Comparison of ENCODE assay signal across 1 cellular context in the genomic region with DNA sequence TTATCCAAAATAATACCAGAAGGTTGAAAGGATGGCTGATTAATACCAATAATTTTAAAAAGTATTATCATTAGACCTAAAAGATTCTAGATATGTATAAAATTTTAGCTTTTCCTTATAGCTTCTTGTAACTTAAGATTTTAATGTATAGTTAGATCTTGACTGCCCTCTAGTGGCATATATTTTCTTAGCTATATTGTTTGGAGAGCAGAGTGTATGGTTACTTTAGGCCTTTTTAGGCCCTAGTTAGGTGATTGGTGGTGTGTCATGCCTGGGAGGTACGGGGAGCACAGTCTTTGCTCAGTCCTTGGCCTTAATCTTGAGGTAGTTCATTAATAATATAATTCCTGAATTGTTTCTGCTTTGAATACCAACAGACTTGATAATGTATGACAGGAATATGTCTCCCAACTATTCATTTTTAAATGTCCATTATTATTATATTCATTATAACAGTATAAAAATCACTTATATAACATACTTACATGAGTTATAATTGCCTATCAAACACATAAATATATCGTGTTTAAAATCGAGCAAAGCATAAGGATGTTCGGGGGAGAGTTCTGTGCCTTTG.
TF ChIP-seq lines count a peak whose summit lies in the region.

No MANE protein-coding gene starts in this region.

TF ChIP-seq in IMR-90, 13 proteins besides CTCF, POLR2A, EP300 and RAD21 (continued from another document):
- TF ChIP-seq SMC3 (IDR thresholded peaks at IDR 0.05; ENCODE audit: low read depth, low read length), result no peak
- no peak for TF ChIP-seq CHD1 (IDR thresholded peaks at IDR 0.05; ENCODE audit: low read depth, low read length)
- no peak for TF ChIP-seq RCOR1 (IDR thresholded peaks at IDR 0.05; ENCODE audit: insufficient replicate concordance, low read length)
- no peak for TF ChIP-seq CEBPB (IDR thresholded peaks at IDR 0.05; ENCODE audit: low read depth, low read length)
- TF ChIP-seq, protein P1, sequence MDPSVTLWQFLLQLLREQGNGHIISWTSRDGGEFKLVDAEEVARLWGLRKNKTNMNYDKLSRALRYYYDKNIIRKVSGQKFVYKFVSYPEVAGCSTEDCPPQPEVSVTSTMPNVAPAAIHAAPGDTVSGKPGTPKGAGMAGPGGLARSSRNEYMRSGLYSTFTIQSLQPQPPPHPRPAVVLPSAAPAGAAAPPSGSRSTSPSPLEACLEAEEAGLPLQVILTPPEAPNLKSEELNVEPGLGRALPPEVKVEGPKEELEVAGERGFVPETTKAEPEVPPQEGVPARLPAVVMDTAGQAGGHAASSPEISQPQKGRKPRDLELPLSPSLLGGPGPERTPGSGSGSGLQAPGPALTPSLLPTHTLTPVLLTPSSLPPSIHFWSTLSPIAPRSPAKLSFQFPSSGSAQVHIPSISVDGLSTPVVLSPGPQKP (IDR thresholded peaks at IDR 0.05; ENCODE audit: borderline replicate concordance, low read depth, low read length), result no peak
- no peak for TF ChIP-seq NFE2L2 (IDR thresholded peaks at IDR 0.05; ENCODE audit: low read depth, low read length)
- TF ChIP-seq RFX5 (IDR thresholded peaks at IDR 0.05; ENCODE audit: low read depth, low read length), result no peak
- no peak for TF ChIP-seq BHLHE40 (IDR thresholded peaks at IDR 0.05; ENCODE audit: low read depth, low read length)
- no peak for TF ChIP-seq MXI1 (IDR thresholded peaks at IDR 0.05; ENCODE audit: borderline replicate concordance, low read depth, low read length)
- TF ChIP-seq FOS (IDR thresholded peaks at IDR 0.05; ENCODE audit: low read depth, low read length), result no peak
- TF ChIP-seq MAFK (IDR thresholded peaks at IDR 0.05; ENCODE audit: low read depth, low read length), result no peak
- no peak for TF ChIP-seq MAZ (IDR thresholded peaks at IDR 0.05; ENCODE audit: borderline replicate concordance, low read depth, low read length)
